Comparison of ENCODE assay signal across 18 cellular contexts in the genomic region with DNA sequence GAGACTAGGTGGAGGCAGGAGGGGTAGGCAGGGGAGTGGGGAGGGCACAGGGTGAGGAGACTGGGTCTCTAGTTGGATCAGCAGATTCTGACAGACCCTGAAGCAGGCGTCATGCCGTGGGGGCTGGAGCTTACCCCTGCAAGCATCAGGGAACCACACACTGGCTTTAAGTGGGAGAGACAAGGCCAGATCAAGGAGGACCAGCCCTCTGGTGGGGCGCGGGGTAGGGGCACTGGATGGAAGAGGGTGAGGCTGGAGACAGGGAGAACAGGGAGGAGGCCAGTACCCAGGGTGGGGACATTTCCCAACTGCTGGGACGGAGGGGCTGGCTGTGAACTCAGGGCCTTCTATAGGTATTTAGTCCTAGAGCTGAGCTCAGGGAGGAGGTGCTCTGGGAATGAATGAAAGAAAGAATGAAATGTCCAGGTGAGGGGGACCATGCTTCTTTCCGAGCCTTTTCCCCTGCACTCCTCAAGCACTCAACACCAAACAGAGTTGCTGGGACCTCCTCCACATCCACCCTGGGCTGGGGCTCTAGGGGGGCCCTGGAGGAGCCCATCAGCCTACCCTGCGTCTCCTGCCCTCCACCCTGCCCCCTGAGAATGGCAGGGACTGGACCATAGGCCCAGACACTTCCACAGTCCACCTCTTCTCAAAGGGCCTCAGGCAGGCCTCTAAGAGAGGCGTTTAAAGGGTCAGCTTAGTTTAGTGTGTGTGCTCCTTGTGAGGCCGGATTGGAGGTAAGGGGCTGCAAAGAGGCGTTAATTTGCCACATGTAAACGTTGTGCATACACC. TPM values are rescaled to one million over a fixed set of nuclear protein-coding genes. Genes with fewer than 3 reads are reported as not detected.
"Had no signal": no experiment of that assay in that cellular context is flagged by ENCODE, and none has a peak within 500 bp of the region (broad histone marks: within the 10 kb centered on the region; RNA-seq: fewer than 3 reads in every experiment).

No MANE protein-coding gene starts in this region.

- H3K4me1 ChIP-seq: heart left ventricle had no signal

- H3K36me3 ChIP-seq: brain microvascular endothelial cell, heart left ventricle, neutrophil had no signal

- DNase-seq: activated B cell treated with CpG ODN at 0.5 μM for 24 hours; activated CD4-positive, alpha-beta T cell treated with anti-CD3 and anti-CD28 coated beads for 48 hours; activated naive CD4-positive, alpha-beta T cell treated with Interleukin-2 at 50 U/mL for 16 hours; anterior cingulate cortex; brain microvascular endothelial cell; effector memory CD4-positive, alpha-beta T cell; left colon; mammary epithelial cell; naive B cell; stimulated activated CD4-positive, alpha-beta T cell treated with anti-CD3 and anti-CD28 coated beads, Interleukin-15, amount 100 ng/mL, for 24 hours; stimulated activated CD4-positive, alpha-beta T cell treated with anti-CD3 and anti-CD28 coated beads, Interleukin-4, amount 100 ng/mL, for 24 hours; stimulated activated naive CD4-positive, alpha-beta T cell treated with Interleukin-2 at 50 U/mL for 16 hours; substantia nigra; T-helper 2 cell; trophoblast cell had no signal

- H3K27ac ChIP-seq: brain microvascular endothelial cell, epithelial cell of prostate, heart left ventricle, neutrophil had no signal

- H3K4me3 ChIP-seq: heart left ventricle had no signal

- H3K9me3 ChIP-seq: heart left ventricle, neutrophil had no signal

- H3K27me3 ChIP-seq: brain microvascular endothelial cell, heart left ventricle, neutrophil had no signal

RNA-seq across cellular contexts. Expression of a gene that starts 49.0 kb away (rescaled TPM):
- polyA plus RNA-seq: mammary epithelial cell had no signal
